1 cellular context compared by ENCODE assay signal in genomic region chr19:16185123-16185924, GRCh38.
TF ChIP-seq lines count a peak whose summit lies in the region.

Gene FAM32A, plus strand, starts transcription at chr19:16185410. Its CDS starts 33 bp downstream, at chr19:16185443.

TF ChIP-seq in K562, 482 proteins besides CTCF, POLR2A, EP300 and RAD21 (continued from another document and continues in another):
- TF ChIP-seq NR2F6 (CRISPR knock-in tag; IDR thresholded peaks at IDR 0.05) (no peak), ZBTB1 (CRISPR knock-in tag; IDR thresholded peaks at IDR 0.05; ENCODE audit: borderline replicate concordance, low read depth) (no peak), ZNF232 (CRISPR knock-in tag; IDR thresholded peaks at IDR 0.05) (no peak), FOS (IDR thresholded peaks at IDR 0.05; ENCODE audit: extremely low read depth, insufficient read length) (peak; percentile 78), ZFX (CRISPR knock-in tag; IDR thresholded peaks at IDR 0.05) (peak; percentile 83), ERF (CRISPR knock-in tag; IDR thresholded peaks at IDR 0.05) (no peak), PTTG1 (tag; IDR thresholded peaks at IDR 0.05; ENCODE audit: low read depth) (no peak), ASH1L (IDR thresholded peaks at IDR 0.05; ENCODE audit: borderline replicate concordance, low read depth, partially characterized antibody) (peak; percentile 86), ELF4 (CRISPR knock-in tag; IDR thresholded peaks at IDR 0.05) (peak; percentile 89), SNIP1 (IDR thresholded peaks at IDR 0.05; ENCODE audit: low read depth) (no peak), ZNF717 (CRISPR knock-in tag; IDR thresholded peaks at IDR 0.05) (no peak), HLTF (IDR thresholded peaks at IDR 0.05) (peak; percentile 34; the same call in 1 of the 2 replicates), ZNF586 (CRISPR knock-in tag; conservative IDR thresholded peaks at IDR 0.05) (no peak), MTA3 (IDR thresholded peaks at IDR 0.05; ENCODE audit: borderline replicate concordance) (no peak; the same call in 1 of the 2 replicates), CTBP1 (IDR thresholded peaks at IDR 0.05; ENCODE audit: borderline replicate concordance) (peak; percentile 23; the same call in 1 of the 2 replicates), MITF (IDR thresholded peaks at IDR 0.05) (no peak), MTA1 (IDR thresholded peaks at IDR 0.05; ENCODE audit: borderline replicate concordance) (no peak), GATAD2B (IDR thresholded peaks at IDR 0.05; ENCODE audit: borderline replicate concordance) (no peak), NRF1 (conservative IDR thresholded peaks at IDR 0.05 in 1 of 2, IDR thresholded peaks at IDR 0.05 in 1 of 2) (peak; percentile 95 to 96), GTF2F1 (IDR thresholded peaks at IDR 0.05; ENCODE audit: low read depth, low read length) (no peak), KLF1 (tag; IDR thresholded peaks at IDR 0.05) (peak; percentile 94), SMARCA5 (IDR thresholded peaks at IDR 0.05) (no peak), CBFA2T2 (conservative IDR thresholded peaks at IDR 0.05) (no peak), CEBPZ (IDR thresholded peaks at IDR 0.05; ENCODE audit: borderline replicate concordance, low read depth, low read length) (no peak), ZBTB11 (CRISPR knock-in tag; IDR thresholded peaks at IDR 0.05) (peak in 1 of 3 experiments; percentile 77; a peak in 2 of 6 replicates), NELFE (IDR thresholded peaks at IDR 0.05; ENCODE audit: insufficient read depth, insufficient read length) (no peak), NFE2L1 (tag; IDR thresholded peaks at IDR 0.05; ENCODE audit: borderline replicate concordance, low read depth) (no peak), ARNT (IDR thresholded peaks at IDR 0.05) (0 out of 4 replicates have a peak, but pooled peaks of 1 of the 2 experiments have one; percentile 17), ZNF165 (CRISPR knock-in tag; IDR thresholded peaks at IDR 0.05; ENCODE audit: borderline replicate concordance) (no peak), MTA2 (IDR thresholded peaks at IDR 0.05; ENCODE audit: low read depth) (no peak), ETV6 (IDR thresholded peaks at IDR 0.05; ENCODE audit: borderline replicate concordance in 1 of 2, low read depth in 2 of 2, low read length in 1 of 2) (no peak), ETV6 (CRISPR knock-in tag; IDR thresholded peaks at IDR 0.05; ENCODE audit: borderline replicate concordance) (no peak), MAFK (IDR thresholded peaks at IDR 0.05; ENCODE audit: low read length) (0 out of 2 replicates have a peak, but pooled peaks have one; percentile 1), PHF20 (IDR thresholded peaks at IDR 0.05; ENCODE audit: partially characterized antibody) (peak; percentile 81), E2F1 (CRISPR knock-in tag; IDR thresholded peaks at IDR 0.05) (no peak), TCF3 (CRISPR knock-in tag; IDR thresholded peaks at IDR 0.05) (no peak), SUPT5H (IDR thresholded peaks at IDR 0.05) (peak; percentile 82), EP400 (IDR thresholded peaks at IDR 0.05) (peak; percentile 55), TCFL5 (CRISPR knock-in tag; conservative IDR thresholded peaks at IDR 0.05) (no peak), PTBP1 (IDR thresholded peaks at IDR 0.05; ENCODE audit: low read depth, low read length) (no peak), CREB1 (IDR thresholded peaks at IDR 0.05) (no peak; the same call in 1 of the 2 replicates), CREB1 (CRISPR knock-in tag; IDR thresholded peaks at IDR 0.05) (no peak), ESRRA (IDR thresholded peaks at IDR 0.05; ENCODE audit: borderline replicate concordance, low read depth) (peak; percentile 20; the same call in 1 of the 2 replicates)
- TF ChIP-seq, protein P1, sequence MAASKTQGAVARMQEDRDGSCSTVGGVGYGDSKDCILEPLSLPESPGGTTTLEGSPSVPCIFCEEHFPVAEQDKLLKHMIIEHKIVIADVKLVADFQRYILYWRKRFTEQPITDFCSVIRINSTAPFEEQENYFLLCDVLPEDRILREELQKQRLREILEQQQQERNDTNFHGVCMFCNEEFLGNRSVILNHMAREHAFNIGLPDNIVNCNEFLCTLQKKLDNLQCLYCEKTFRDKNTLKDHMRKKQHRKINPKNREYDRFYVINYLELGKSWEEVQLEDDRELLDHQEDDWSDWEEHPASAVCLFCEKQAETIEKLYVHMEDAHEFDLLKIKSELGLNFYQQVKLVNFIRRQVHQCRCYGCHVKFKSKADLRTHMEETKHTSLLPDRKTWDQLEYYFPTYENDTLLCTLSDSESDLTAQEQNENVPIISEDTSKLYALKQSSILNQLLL (CRISPR knock-in tag; IDR thresholded peaks at IDR 0.05; ENCODE audit: borderline replicate concordance): no peak
- TF ChIP-seq, protein P2, sequence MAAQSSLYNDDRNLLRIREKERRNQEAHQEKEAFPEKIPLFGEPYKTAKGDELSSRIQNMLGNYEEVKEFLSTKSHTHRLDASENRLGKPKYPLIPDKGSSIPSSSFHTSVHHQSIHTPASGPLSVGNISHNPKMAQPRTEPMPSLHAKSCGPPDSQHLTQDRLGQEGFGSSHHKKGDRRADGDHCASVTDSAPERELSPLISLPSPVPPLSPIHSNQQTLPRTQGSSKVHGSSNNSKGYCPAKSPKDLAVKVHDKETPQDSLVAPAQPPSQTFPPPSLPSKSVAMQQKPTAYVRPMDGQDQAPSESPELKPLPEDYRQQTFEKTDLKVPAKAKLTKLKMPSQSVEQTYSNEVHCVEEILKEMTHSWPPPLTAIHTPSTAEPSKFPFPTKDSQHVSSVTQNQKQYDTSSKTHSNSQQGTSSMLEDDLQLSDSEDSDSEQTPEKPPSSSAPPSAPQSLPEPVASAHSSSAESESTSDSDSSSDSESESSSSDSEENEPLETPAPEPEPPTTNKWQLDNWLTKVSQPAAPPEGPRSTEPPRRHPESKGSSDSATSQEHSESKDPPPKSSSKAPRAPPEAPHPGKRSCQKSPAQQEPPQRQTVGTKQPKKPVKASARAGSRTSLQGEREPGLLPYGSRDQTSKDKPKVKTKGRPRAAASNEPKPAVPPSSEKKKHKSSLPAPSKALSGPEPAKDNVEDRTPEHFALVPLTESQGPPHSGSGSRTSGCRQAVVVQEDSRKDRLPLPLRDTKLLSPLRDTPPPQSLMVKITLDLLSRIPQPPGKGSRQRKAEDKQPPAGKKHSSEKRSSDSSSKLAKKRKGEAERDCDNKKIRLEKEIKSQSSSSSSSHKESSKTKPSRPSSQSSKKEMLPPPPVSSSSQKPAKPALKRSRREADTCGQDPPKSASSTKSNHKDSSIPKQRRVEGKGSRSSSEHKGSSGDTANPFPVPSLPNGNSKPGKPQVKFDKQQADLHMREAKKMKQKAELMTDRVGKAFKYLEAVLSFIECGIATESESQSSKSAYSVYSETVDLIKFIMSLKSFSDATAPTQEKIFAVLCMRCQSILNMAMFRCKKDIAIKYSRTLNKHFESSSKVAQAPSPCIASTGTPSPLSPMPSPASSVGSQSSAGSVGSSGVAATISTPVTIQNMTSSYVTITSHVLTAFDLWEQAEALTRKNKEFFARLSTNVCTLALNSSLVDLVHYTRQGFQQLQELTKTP (IDR thresholded peaks at IDR 0.05; ENCODE audit: low read depth in 1 of 2, partially characterized antibody in 2 of 2): peak in 1 of 2 experiments; percentile 18
